11 cellular contexts compared by ENCODE assay signal in the genomic region with DNA sequence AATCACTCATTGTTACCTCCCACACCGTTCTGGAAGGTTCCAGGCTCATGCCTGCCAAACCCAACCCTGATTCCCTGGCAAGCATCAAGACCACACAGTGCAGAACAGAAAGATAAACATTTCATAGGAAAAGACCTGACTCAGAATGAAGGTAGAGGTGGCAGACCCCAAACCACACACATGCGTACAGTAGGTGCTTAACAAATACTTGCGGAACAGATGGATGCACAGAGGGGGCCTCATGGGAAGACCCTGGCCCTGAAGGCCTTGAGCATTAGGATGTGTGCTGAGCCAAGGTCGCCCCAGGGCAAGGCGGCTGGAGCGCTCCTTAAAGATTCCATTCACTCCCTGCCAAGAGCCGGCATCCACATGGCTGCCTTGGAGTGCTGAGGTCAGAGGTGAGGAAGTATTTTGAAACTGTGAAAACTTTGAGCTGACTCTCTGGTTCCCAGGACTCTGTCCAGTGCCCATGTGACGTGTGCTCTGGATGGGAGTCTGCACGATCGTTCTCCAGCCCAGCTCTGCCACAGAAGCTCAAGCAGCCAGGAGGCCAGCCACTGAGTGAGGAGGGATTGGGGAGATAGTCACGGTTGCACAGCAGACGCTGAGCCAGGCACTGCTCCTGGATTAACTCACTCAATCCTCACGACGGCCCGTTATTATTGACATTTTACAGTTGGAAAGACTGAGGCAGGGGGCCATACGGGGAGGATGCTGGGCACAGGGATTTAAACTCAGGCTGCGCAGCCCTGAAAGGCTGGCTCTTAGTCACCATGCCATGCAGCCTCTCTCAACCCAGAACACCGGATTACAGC.
DNase-seq lines count a peak whose midpoint lies in the region; ATAC-seq and TF ChIP-seq lines count a peak whose summit lies in the region.
"Had no signal": no experiment of that assay in that cellular context is flagged by ENCODE, and none has a peak within 500 bp of the region (broad histone marks: within the 10 kb centered on the region; RNA-seq: fewer than 3 reads in every experiment).

No MANE protein-coding gene starts in this region.

- peaks cover 11% of the 10 kb centered on the region for H3K4me1 Mint-ChIP-seq in endodermal cell

- DNase-seq in LHCN-M2 (ENCODE audit: low read depth) (peak; percentile 2), endodermal cell (peak; percentile 22), left lobe of liver (ENCODE audit: low spot score) (peak; percentile 87), renal cortical epithelial cell (ENCODE audit: low read depth) (peak; percentile 91), Kasumi-1 (lab: John Stamatoyannopoulos, UW) (no peak), occipital lobe (lab: John Stamatoyannopoulos, UW) (no peak), H4 (ENCODE audit: low spot score) (no peak)
- DNase-seq: activated T-cell treated with anti-CD3 and anti-CD28 coated beads, Interleukin-2, amount 50 U/mL, for 24 hours; BE2C; GDM1 had no signal

- H3K27ac Mint-ChIP-seq in endodermal cell, result no peak overlapping the region
- H3K27ac Mint-ChIP-seq: activated T-cell treated with anti-CD3 and anti-CD28 coated beads, Interleukin-2, amount 50 U/mL, for 24 hours had no signal

- no peaks in the 10 kb centered on the region for H3K9me3 ChIP-seq in endodermal cell (ENCODE audit: control insufficient read depth, low read length)
- H3K9me3 ChIP-seq: BE2C had no signal

- ATAC-seq in left lobe of liver (peak; percentile 83), HG03196 (IDR thresholded peaks at IDR 0.05; ENCODE audit: unreplicated experiment) (no peak)

- H3K4me3 Mint-ChIP-seq in endodermal cell, result no peak overlapping the region
- H3K4me3 Mint-ChIP-seq: activated T-cell treated with anti-CD3 and anti-CD28 coated beads, Interleukin-2, amount 50 U/mL, for 24 hours had no signal

- 86 to 91% methylated on average over 14 to 18 of the region's 18 CpGs for WGBS in endodermal cell (ENCODE audit: insufficient coverage in 1 of 2, insufficient read length in 1 of 2), 2 experiments

- no peaks in the 10 kb centered on the region for H3K9me3 Mint-ChIP-seq in endodermal cell
- H3K9me3 Mint-ChIP-seq: activated T-cell treated with anti-CD3 and anti-CD28 coated beads, Interleukin-2, amount 50 U/mL, for 24 hours had no signal

- H3K27me3 Mint-ChIP-seq in endodermal cell (ENCODE audit: insufficient read depth), result no peaks in the 10 kb centered on the region

- H3K36me3 Mint-ChIP-seq in endodermal cell (ENCODE audit: low read depth), result no peaks in the 10 kb centered on the region

- TF ChIP-seq CTCF in endodermal cell (conservative IDR thresholded peaks at IDR 0.05), result no peak

- H3K4me3 ChIP-seq in endodermal cell (ENCODE audit: low read length), result no peak overlapping the region

- peaks cover 2% of the 10 kb centered on the region for H3K4me1 ChIP-seq in endodermal cell (ENCODE audit: control insufficient read depth, insufficient read depth, low read length)
- H3K4me1 ChIP-seq: BE2C had no signal

- H3K27me3 ChIP-seq in endodermal cell (ENCODE audit: control insufficient read depth, insufficient read depth, low read length, poor library complexity, severe bottlenecking), result no peaks in the 10 kb centered on the region
- H3K27me3 ChIP-seq: BE2C had no signal

- no peak overlapping the region for H3K9ac ChIP-seq in endodermal cell (ENCODE audit: extremely low read depth, low read length, poor library complexity, severe bottlenecking)

- peak overlapping the region; percentile 32 for H3K27ac ChIP-seq in endodermal cell (ENCODE audit: low read depth, low read length)

- no peaks in the 10 kb centered on the region for H3K36me3 ChIP-seq in endodermal cell (ENCODE audit: control insufficient read depth, insufficient read depth, low read length)
- H3K36me3 ChIP-seq: BE2C had no signal

Comparison
In these comparisons a context has a peak if more than half of its experiments do, and no peak if none do; other contexts are left out.
1. DNase-seq: peak in LHCN-M2 (single experiment), endodermal cell (single experiment), left lobe of liver (single experiment) and renal cortical epithelial cell (single experiment); none in Kasumi-1 (0 of 2), occipital lobe (single experiment) and H4 (single experiment).